ENCODE assay signal across 1 cellular context in genomic region chr19:56071151-56071550, GRCh38.
TF ChIP-seq lines count a peak whose summit lies in the region.

No MANE protein-coding gene starts in this region.

TF ChIP-seq in HCT116, 20 proteins besides CTCF, POLR2A, EP300 and RAD21 (continued from another document):
- TF ChIP-seq, protein P1, sequence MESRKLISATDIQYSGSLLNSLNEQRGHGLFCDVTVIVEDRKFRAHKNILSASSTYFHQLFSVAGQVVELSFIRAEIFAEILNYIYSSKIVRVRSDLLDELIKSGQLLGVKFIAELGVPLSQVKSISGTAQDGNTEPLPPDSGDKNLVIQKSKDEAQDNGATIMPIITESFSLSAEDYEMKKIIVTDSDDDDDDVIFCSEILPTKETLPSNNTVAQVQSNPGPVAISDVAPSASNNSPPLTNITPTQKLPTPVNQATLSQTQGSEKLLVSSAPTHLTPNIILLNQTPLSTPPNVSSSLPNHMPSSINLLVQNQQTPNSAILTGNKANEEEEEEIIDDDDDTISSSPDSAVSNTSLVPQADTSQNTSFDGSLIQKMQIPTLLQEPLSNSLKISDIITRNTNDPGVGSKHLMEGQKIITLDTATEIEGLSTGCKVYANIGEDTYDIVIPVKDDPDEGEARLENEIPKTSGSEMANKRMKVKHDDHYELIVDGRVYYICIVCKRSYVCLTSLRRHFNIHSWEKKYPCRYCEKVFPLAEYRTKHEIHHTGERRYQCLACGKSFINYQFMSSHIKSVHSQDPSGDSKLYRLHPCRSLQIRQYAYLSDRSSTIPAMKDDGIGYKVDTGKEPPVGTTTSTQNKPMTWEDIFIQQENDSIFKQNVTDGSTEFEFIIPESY (IDR thresholded peaks at IDR 0.05; ENCODE audit: extremely low read depth, insufficient replicate concordance, low read length), result no peak
TF ChIP-seq in HCT116: peak in this region for 0.
